ENCODE assay signal across 13 cellular contexts in genomic region chr18:10042492-10042891, GRCh38.
"Had no signal": no experiment of that assay in that cellular context is flagged by ENCODE, and none has a peak within 500 bp of the region (broad histone marks: within the 10 kb centered on the region; RNA-seq: fewer than 3 reads in every experiment).

No MANE protein-coding gene starts in this region.

- DNase-seq: activated CD4-positive, alpha-beta T cell treated with anti-CD3 and anti-CD28 coated beads, Interleukin-2, amount 50 U/mL, for 1 hour; activated CD8-positive, alpha-beta memory T cell treated with anti-CD3 and anti-CD28 coated beads for 24 hours; activated naive CD8-positive, alpha-beta T cell treated with anti-CD3 and anti-CD28 coated beads for 36 hours; anterior cingulate cortex; foreskin fibroblast; left lung; natural killer cell; stimulated activated CD4-positive, alpha-beta T cell treated with anti-CD3 and anti-CD28 coated beads, Interleukin-4, amount 100 ng/mL, for 24 hours; stimulated activated naive CD4-positive, alpha-beta T cell had no signal

- H3K27ac Mint-ChIP-seq: activated naive CD8-positive, alpha-beta T cell treated with anti-CD3 and anti-CD28 coated beads for 36 hours; activated T-helper 1 cell treated with anti-CD3 and anti-CD28 coated beads, Interleukin-12 subunit alpha, Interleukin-12 subunit beta, Interleukin-2, Interleukin-4 antibody, amounts not matched to agents 30 ng/mL and 10 ng/mL and 1 ng/mL, durations not matched to agents 14 hours and 24 hours and 36 hours; memory B cell; natural killer cell had no signal

- H3K4me3 ChIP-seq: left lung, skin epidermis had no signal

- H3K4me1 ChIP-seq: left lung had no signal

- H3K36me3 ChIP-seq: left lung, neutrophil had no signal

- H3K9me3 ChIP-seq: neutrophil had no signal

- H3K27ac ChIP-seq: neutrophil had no signal

- H3K27me3 ChIP-seq: left lung, neutrophil had no signal

- ATAC-seq: left lung, natural killer cell had no signal

- H3K4me1 Mint-ChIP-seq: activated naive CD8-positive, alpha-beta T cell treated with anti-CD3 and anti-CD28 coated beads for 36 hours; memory B cell; natural killer cell had no signal

- H3K4me3 Mint-ChIP-seq: activated naive CD8-positive, alpha-beta T cell treated with anti-CD3 and anti-CD28 coated beads for 36 hours; activated T-helper 1 cell treated with anti-CD3 and anti-CD28 coated beads, Interleukin-12 subunit alpha, Interleukin-12 subunit beta, Interleukin-2, Interleukin-4 antibody, amounts not matched to agents 30 ng/mL and 10 ng/mL and 1 ng/mL, durations not matched to agents 14 hours and 24 hours and 36 hours; memory B cell; natural killer cell had no signal

- H3K36me3 Mint-ChIP-seq: activated naive CD8-positive, alpha-beta T cell treated with anti-CD3 and anti-CD28 coated beads for 36 hours had no signal
